ENCODE assay signal across 8 cellular contexts in genomic region chr7:90244909-90245841, GRCh38. TPM values are rescaled to one million over a fixed set of nuclear protein-coding genes. Genes with fewer than 3 reads are reported as not detected.
DNase-seq lines count a peak whose midpoint lies in the region; ATAC-seq, FAIRE-seq and TF ChIP-seq lines count a peak whose summit lies in the region.

Gene CFAP69 (plus strand): TSS chr7:90245174. CDS start chr7:90245425, 251 bp downstream.

- H3K27me3 ChIP-seq in prostate gland (replicated peaks; ENCODE audit: insufficient read depth) (no peaks in the 10 kb centered on the region), upper lobe of right lung (no peaks in the 10 kb centered on the region)

- ATAC-seq in HG02623 (IDR thresholded peaks at IDR 0.05; ENCODE audit: unreplicated experiment) (peak; percentile 87), left ventricle myocardium superior (peak; percentile 99), upper lobe of right lung (peak; percentile 99)

- intact Hi-C loops in left ventricle myocardium superior (cut with micrococcal nuclease) = no loop called here
- intact Hi-C loops in prostate gland (cut with DNase I) = loop anchor here (5.0 kb wide), 1 partner anchor 33 kb away; the partner anchor contains the start of gene STEAP2
- intact Hi-C loops in upper lobe of right lung (cut with DNase I) = no loop called here

- WGBS in prostate gland = under 1% methylated on average over 49 of the region's 59 CpGs

- H3K4me3 ChIP-seq in prostate gland (peak within 1 kb of the TSS; percentile 77 to 95), upper lobe of right lung (peak within 1 kb of the TSS; percentile 89)

- DNase-seq in GM12892 (ENCODE audit: insufficient read length) = peak; percentile 58
- peak; percentile 78 for DNase-seq in NCI-H1105 treated with DMSO at 0.1 percent for 48 hours (lab: John Stamatoyannopoulos, UW)
- peak; percentile 56 to 81 (median 73) for DNase-seq in T-helper 1 cell
- DNase-seq in amniotic epithelial cell (ENCODE audit: low read depth) = peak; percentile 73
- DNase-seq in left ventricle myocardium superior = peak; percentile 95
- peak; percentile 90 for DNase-seq in prostate gland (ENCODE audit: low spot score)
- DNase-seq in upper lobe of right lung = peak; percentile 95

- peak in 2 of 4 experiments; percentile 62 to 75 for TF ChIP-seq CTCF in prostate gland (IDR thresholded peaks at IDR 0.05)
- TF ChIP-seq CTCF in upper lobe of right lung (IDR thresholded peaks at IDR 0.05) = peak; percentile 16

- H3K36me3 ChIP-seq in prostate gland = no peaks in the 10 kb centered on the region
- H3K36me3 ChIP-seq in upper lobe of right lung = no peaks in the 10 kb centered on the region

- no peaks in the 10 kb centered on the region for H3K4me1 ChIP-seq in prostate gland (replicated peaks)
- H3K4me1 ChIP-seq in upper lobe of right lung = peaks cover 10% of the 10 kb centered on the region

- H3K27ac ChIP-seq in prostate gland = peak within 1 kb of the TSS; percentile 85 to 93
- peak within 1 kb of the TSS; percentile 74 for H3K27ac ChIP-seq in upper lobe of right lung

- H3K9me3 ChIP-seq in prostate gland (no peaks in the 10 kb centered on the region), upper lobe of right lung (no peaks in the 10 kb centered on the region)

- FAIRE-seq in GM12892 (lab: Jason Lieb, UNC) = peak; percentile 83

- TF ChIP-seq POLR2A in GM12892 (IDR thresholded peaks at IDR 0.05; ENCODE audit: low read depth, low read length) (no peak), prostate gland (IDR thresholded peaks at IDR 0.05) (peak; percentile 23)

RNA-seq across cellular contexts. Expression of gene CFAP69, which starts in this region (rescaled TPM):
- polyA plus RNA-seq in GM12892 (2012; ENCODE audit: missing spikeins) = 0.76 TPM
- total RNA-seq in left ventricle myocardium superior (4.2 TPM), prostate gland (10 to 100 TPM; 27.4 to 50.6 TPM), upper lobe of right lung (3.0 TPM)

Comparison
In these comparisons a context has a peak if more than half of its experiments do, and no peak if none do; other contexts are left out.
1. Peak in every context shown above with its lines: DNase-seq, ATAC-seq, H3K4me3 ChIP-seq and H3K27ac ChIP-seq.